ENCODE assay signal across 18 cellular contexts in genomic region chr2:138396843-138397242, GRCh38.
DNase-seq lines count a peak whose midpoint lies in the region; ATAC-seq, FAIRE-seq and TF ChIP-seq lines count a peak whose summit lies in the region.
"Had no signal": no experiment of that assay in that cellular context is flagged by ENCODE, and none has a peak within 500 bp of the region (broad histone marks: within the 10 kb centered on the region; RNA-seq: fewer than 3 reads in every experiment).

No MANE protein-coding gene starts in this region.

- H3K27ac ChIP-seq in A549 (peak overlapping the region; percentile 69 to 76), PC-3 (ENCODE audit: low read length) (peak overlapping the region; percentile 55; the same call in 1 of the 2 replicates), epithelial cell of prostate (peak overlapping the region; percentile 89), transverse colon (no peak overlapping the region)
- H3K27ac ChIP-seq: BLaER1, C4-2B had no signal

- no peaks in the 10 kb centered on the region for H3K36me3 ChIP-seq in PC-3 (ENCODE audit: low read depth, low read length)
- H3K36me3 ChIP-seq in transverse colon, result no peaks in the 10 kb centered on the region
- H3K36me3 ChIP-seq: BLaER1 had no signal

- POLR2A ChIA-PET in A549 (lab: Yijun Ruan, JAX) (no interaction called here), PC-3 (lab: Charles Lee; ENCODE audit: unreplicated experiment) (no interaction called here)

- DNase-seq in A549 (ENCODE audit: low read depth in 1 of 2, low spot score in 1 of 2), result no peak
- no peak for DNase-seq in PC-3
- no peak for DNase-seq in epithelial cell of prostate (ENCODE audit: low read depth, low spot score)
- no peak for DNase-seq in ecto neural progenitor cell (ENCODE audit: low spot score)
- DNase-seq in transverse colon, result no peak
- DNase-seq: Caco-2; CD4-positive, CD25-positive, alpha-beta regulatory T cell; CD8-positive, alpha-beta T cell; DMS153; DND-41; HCEC 1CT had no signal

- H3K4me1 ChIP-seq in A549 (peaks cover 14% of the 10 kb centered on the region), PC-3 (ENCODE audit: insufficient read depth, low read length) (peaks cover 23% of the 10 kb centered on the region), transverse colon (no peaks in the 10 kb centered on the region)
- H3K4me1 ChIP-seq: BLaER1, Caco-2 had no signal

- TF ChIP-seq POLR2A in A549 (IDR thresholded peaks at IDR 0.05; ENCODE audit: low read length) (no peak), transverse colon (IDR thresholded peaks at IDR 0.05) (no peak)

- H3K9me3 ChIP-seq in A549, result peaks cover 9% of the 10 kb centered on the region; the same call in 1 of the 3 replicates
- no peaks in the 10 kb centered on the region; the same call in 1 of the 2 replicates for H3K9me3 ChIP-seq in PC-3 (ENCODE audit: low read length)
- peaks cover 4 to 11% of the 10 kb centered on the region in 2 donors for H3K9me3 ChIP-seq in transverse colon

- no peaks in the 10 kb centered on the region for H4K20me1 ChIP-seq in PC-3 (ENCODE audit: low read length)
- H4K20me1 ChIP-seq: BLaER1 had no signal

- CTCF ChIA-PET in A549 (lab: Yijun Ruan, JAX) (no interaction called here), PC-3 (lab: Charles Lee) (no interaction called here)

- no peak for TF ChIP-seq RAD21 in A549 (conservative IDR thresholded peaks at IDR 0.05 in 1 of 2, IDR thresholded peaks at IDR 0.05 in 1 of 2)

- intact Hi-C loops in PC-3 (cut with micrococcal nuclease), result no loop called here
- intact Hi-C loops in transverse colon (cut with DNase I; ENCODE audit: low total_unique reads), result no loop called here

- 96% methylated on average over 3 of the region's 3 CpGs for WGBS in A549 (ENCODE audit: missing lambda C conversion rate)
- WGBS in transverse colon (ENCODE audit: low coverage in 1 of 2), 2 donors, result 94% methylated on average over 3 of the region's 3 CpGs; no CpG with 5 or more reads in 1 of the 2 donors

- no peaks in the 10 kb centered on the region for H3F3A ChIP-seq in PC-3 (ENCODE audit: low read length, unreplicated experiment)

- ATAC-seq in A549 (no peak), PC-3 (no peak), GM18519 (IDR thresholded peaks at IDR 0.05; ENCODE audit: low FRiP score, unreplicated experiment) (no peak)
- ATAC-seq: CD8-positive, alpha-beta T cell; GM23338 had no signal

- no TSS peak for BruUV-seq in PC-3 (replicated peaks; lab: Mats Ljungman, UMichigan)

- no peak for TF ChIP-seq EP300 in A549 (IDR thresholded peaks at IDR 0.05)
- TF ChIP-seq EP300 in transverse colon (IDR thresholded peaks at IDR 0.05; ENCODE audit: low read depth), result no peak

- H3K9me2 ChIP-seq in PC-3 (replicated peaks; ENCODE audit: low read length), result no peaks in the 10 kb centered on the region

- no peak overlapping the region for H3K9ac ChIP-seq in PC-3 (ENCODE audit: low read length)
- H3K9ac ChIP-seq: BLaER1 had no signal

- H2AFZ ChIP-seq in PC-3 (ENCODE audit: low read length), result no peak overlapping the region
- H2AFZ ChIP-seq: GM23338 had no signal

- H3K4me3 ChIP-seq in A549, result no peak overlapping the region
- no peak overlapping the region for H3K4me3 ChIP-seq in PC-3 (ENCODE audit: low read length)
- H3K4me3 ChIP-seq in transverse colon, result no peak overlapping the region
- H3K4me3 ChIP-seq: BLaER1, GM23338 had no signal

- TF ChIP-seq CTCF in A549 (IDR thresholded peaks at IDR 0.05) (no peak), PC-3 (conservative IDR thresholded peaks at IDR 0.05; ENCODE audit: low read depth, low read length) (no peak), transverse colon (IDR thresholded peaks at IDR 0.05) (no peak)

- H3K27me3 ChIP-seq in PC-3 (ENCODE audit: low read length), result no peaks in the 10 kb centered on the region
- no peaks in the 10 kb centered on the region for H3K27me3 ChIP-seq in transverse colon
- H3K27me3 ChIP-seq: BLaER1 had no signal

- no peak for FAIRE-seq in A549 (lab: Jason Lieb, UNC)
- FAIRE-seq: G401.6, GM12892, GM19239 had no signal

- no peaks in the 10 kb centered on the region for H3K79me2 ChIP-seq in PC-3 (ENCODE audit: low read length)

- in situ Hi-C loops in transverse colon (cut with MboI; ENCODE audit: low pct_ligation_motif_present in 1 of 4, low pct_unique_long_range_greater_than_20kb in 1 of 4, low sequenced_read_pairs in 3 of 4), result loop anchor here in 3 of 4 donors (25.0 kb wide), 2 partner anchors 460 to 485 kb away; no protein-coding TSS in a partner anchor

- H3K4me2 ChIP-seq in A549 (no peak overlapping the region; the same call in 2 of the 3 replicates), PC-3 (ENCODE audit: low read length) (no peak overlapping the region)
- H3K4me2 ChIP-seq: BLaER1, GM23338 had no signal

TF ChIP-seq in A549, 52 proteins besides CTCF, POLR2A, EP300 and RAD21:
- TF ChIP-seq NFE2L2 (conservative IDR thresholded peaks at IDR 0.05; ENCODE audit: low read length) (no peak), EHF (CRISPR knock-in tag; IDR thresholded peaks at IDR 0.05) (no peak), NPAS2 (CRISPR knock-in tag; IDR thresholded peaks at IDR 0.05; ENCODE audit: borderline replicate concordance) (no peak), CBX2 (IDR thresholded peaks at IDR 0.05; ENCODE audit: borderline replicate concordance, low read depth) (no peak), POLR2AphosphoS2 (conservative IDR thresholded peaks at IDR 0.05; ENCODE audit: low read length) (no peak), HOXB13 (CRISPR knock-in tag; IDR thresholded peaks at IDR 0.05; ENCODE audit: low read depth) (no peak), MAZ (IDR thresholded peaks at IDR 0.05; ENCODE audit: borderline replicate concordance, low read depth, low read length) (no peak), TFCP2L1 (CRISPR knock-in tag; IDR thresholded peaks at IDR 0.05) (no peak), RARB (CRISPR knock-in tag; IDR thresholded peaks at IDR 0.05) (no peak), GATA3 (IDR thresholded peaks at IDR 0.05; ENCODE audit: borderline replicate concordance) (no peak)
TF ChIP-seq in A549: peak in this region for 0.

Comparison
In these comparisons a context has a peak if more than half of its experiments do, and no peak if none do; other contexts are left out.
1. H3K27ac ChIP-seq: peak in A549 (2 of 2), PC-3 (single experiment) and epithelial cell of prostate (single experiment); none in transverse colon (0 of 4).